ENCODE assay signal across 18 cellular contexts in the genomic region with DNA sequence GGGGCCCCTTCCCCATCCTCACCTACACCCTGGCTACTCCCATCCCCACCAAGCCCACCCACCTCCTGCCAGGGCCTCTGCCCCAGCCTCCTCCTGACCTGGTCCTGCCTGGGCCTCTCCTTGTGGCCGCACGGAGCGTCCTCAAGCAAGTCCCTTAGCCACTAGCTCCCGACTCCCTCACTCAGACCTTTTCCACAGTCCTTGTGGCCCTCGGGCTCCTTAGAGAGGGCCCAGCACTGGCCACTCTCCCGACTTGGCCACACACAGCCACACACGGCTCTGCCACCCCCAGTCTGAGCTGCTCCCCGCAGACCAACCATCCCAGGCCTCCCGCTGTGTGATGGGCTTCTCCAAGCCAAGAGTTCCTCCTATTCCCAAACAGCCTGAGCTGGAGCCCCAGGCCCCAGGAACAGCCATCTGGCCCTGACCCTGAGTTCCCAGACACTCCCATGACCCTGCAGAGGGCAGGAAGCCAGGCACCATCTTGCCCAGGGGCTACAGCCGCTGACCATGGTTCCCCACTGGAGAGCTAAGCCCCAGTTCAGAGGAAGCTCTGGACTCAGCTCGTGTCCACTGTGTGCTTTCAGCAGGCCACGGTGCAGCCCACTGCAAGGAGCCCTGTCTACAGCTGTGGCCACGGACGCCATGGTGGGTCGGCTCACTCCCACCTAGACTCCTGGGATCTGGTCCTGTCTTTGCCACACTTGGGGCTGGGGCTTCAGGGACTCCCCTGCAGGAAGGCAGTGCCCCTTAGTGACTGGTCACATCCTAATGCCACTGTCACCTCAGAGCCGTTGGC. TPM values are rescaled to one million over a fixed set of nuclear protein-coding genes. Genes with fewer than 3 reads are reported as not detected.
A peak's percentile ranks its signal among the peaks of the same experiment; 100 is the strongest.
DNase-seq lines count a peak whose midpoint lies in the region; ATAC-seq, FAIRE-seq and TF ChIP-seq lines count a peak whose summit lies in the region.
"Had no signal": no experiment of that assay in that cellular context is flagged by ENCODE, and none has a peak within 500 bp of the region (broad histone marks: within the 10 kb centered on the region; RNA-seq: fewer than 3 reads in every experiment).

No MANE protein-coding gene starts in this region.

- H2BK20ac ChIP-seq in IMR-90 (ENCODE audit: low read depth, low read length) = no peak overlapping the region

- H3K9me3 ChIP-seq in IMR-90 (ENCODE audit: control insufficient read depth, insufficient read depth, low read length) (no peaks in the 10 kb centered on the region), endodermal cell (ENCODE audit: control insufficient read depth, low read length) (no peaks in the 10 kb centered on the region)
- H3K9me3 ChIP-seq: A549 had no signal

- H3K9me1 ChIP-seq in IMR-90 (ENCODE audit: insufficient read depth, low read length) = peaks cover 1% of the 10 kb centered on the region

- BruUV-seq in IMR-90 (replicated peaks; lab: Mats Ljungman, UMichigan) = no TSS peak

- no peak overlapping the region for H3K23ac ChIP-seq in IMR-90 (ENCODE audit: low read depth, low read length)

- H3K27ac ChIP-seq in IMR-90 (ENCODE audit: insufficient read depth, low read length) (no peak overlapping the region), endodermal cell (ENCODE audit: low read depth, low read length) (no peak overlapping the region)
- H3K27ac ChIP-seq: A549 had no signal

- no peaks in the 10 kb centered on the region for H3K9me3 Mint-ChIP-seq in activated naive CD4-positive, alpha-beta T cell treated with anti-CD3 and anti-CD28 coated beads, Interleukin-2, amount 50 U/mL, for 72 hours
- H3K9me3 Mint-ChIP-seq in activated naive CD4-positive, alpha-beta T cell treated with anti-CD3 and anti-CD28 coated beads for 36 hours = no peaks in the 10 kb centered on the region
- H3K9me3 Mint-ChIP-seq in endodermal cell = no peaks in the 10 kb centered on the region
- no peaks in the 10 kb centered on the region for H3K9me3 Mint-ChIP-seq in stimulated activated naive B cell treated with anti-CD40 and anti-IgM and Interleukin-4, amounts not matched to agents 10 μg/mL and 1 μg/mL and 100 μg/mL, for 72 hours

- no peak overlapping the region for H2BK5ac ChIP-seq in IMR-90 (ENCODE audit: low read depth, low read length, poor library complexity, severe bottlenecking)

- H3K36me3 ChIP-seq in IMR-90 (ENCODE audit: control insufficient read depth, insufficient read depth, low read length) (peaks cover 33% of the 10 kb centered on the region), endodermal cell (ENCODE audit: control insufficient read depth, insufficient read depth, low read length) (peaks cover 43% of the 10 kb centered on the region)

- in situ Hi-C loops in IMR-90 (cut with MboI; ENCODE audit: low sequenced_read_pairs) = no loop called here

- no peak for ATAC-seq in activated naive CD4-positive, alpha-beta T cell treated with anti-CD3 and anti-CD28 coated beads, Interleukin-2, amount 50 U/mL, for 72 hours
- ATAC-seq in IMR-90 (ENCODE audit: low read depth) = no peak
- ATAC-seq in stimulated activated naive B cell treated with anti-CD40 and anti-IgM and Interleukin-4, amounts not matched to agents 10 μg/mL and 1 μg/mL and 100 μg/mL, for 72 hours (replicated peaks) = no peak
- ATAC-seq: A549 had no signal

- peak overlapping the region; percentile 20 for H2AK9ac ChIP-seq in IMR-90 (replicated peaks; ENCODE audit: low read depth, low read length, poor library complexity)

- H3K14ac ChIP-seq in IMR-90 (replicated peaks; ENCODE audit: low read depth, low read length) = no peak overlapping the region

- no peak for TF ChIP-seq CTCF in IMR-90 (conservative IDR thresholded peaks at IDR 0.05; ENCODE audit: low read depth, low read length)
- no peak for TF ChIP-seq CTCF in endodermal cell (conservative IDR thresholded peaks at IDR 0.05)

- no peak overlapping the region for H2AK5ac ChIP-seq in IMR-90 (ENCODE audit: low read depth, low read length)

- peak overlapping the region; percentile 60 to 81 for H3K27ac Mint-ChIP-seq in activated naive CD4-positive, alpha-beta T cell treated with anti-CD3 and anti-CD28 coated beads, Interleukin-2, amount 50 U/mL, for 72 hours
- no peak overlapping the region for H3K27ac Mint-ChIP-seq in activated naive CD4-positive, alpha-beta T cell treated with anti-CD3 and anti-CD28 coated beads for 36 hours
- peak overlapping the region; percentile 68 for H3K27ac Mint-ChIP-seq in endodermal cell
- peak overlapping the region; percentile 77 for H3K27ac Mint-ChIP-seq in stimulated activated naive B cell treated with anti-CD40 and anti-IgM and Interleukin-4, amounts not matched to agents 10 μg/mL and 1 μg/mL and 100 μg/mL, for 72 hours
- H3K27ac Mint-ChIP-seq: CD14-positive monocyte had no signal

- no peak for FAIRE-seq in HTR-8/SVneo (lab: Jason Lieb, UNC)
- FAIRE-seq: A549, GM19239, H54 had no signal

- no peak overlapping the region for H2BK120ac ChIP-seq in IMR-90 (ENCODE audit: low read depth, low read length)

- no peak overlapping the region for H4K91ac ChIP-seq in IMR-90 (ENCODE audit: insufficient read depth, low read depth, low read length)

- no peak overlapping the region for H3K4ac ChIP-seq in IMR-90 (ENCODE audit: low read depth, low read length)

- H3K4me3 ChIP-seq in IMR-90 (ENCODE audit: insufficient read depth, low read depth, low read length) = no peak overlapping the region
- H3K4me3 ChIP-seq in endodermal cell (ENCODE audit: low read length) = no peak overlapping the region
- H3K4me3 ChIP-seq: A549 had no signal

- no peak overlapping the region for H3K18ac ChIP-seq in IMR-90 (ENCODE audit: low read depth, low read length)

- H3K4me2 ChIP-seq in IMR-90 (ENCODE audit: low read depth, low read length) = no peak overlapping the region
- H3K4me2 ChIP-seq: A549 had no signal

- no peak overlapping the region for H2AFZ ChIP-seq in IMR-90 (replicated peaks; ENCODE audit: low read length, poor library complexity)

- no peak for DNase-seq in activated naive CD4-positive, alpha-beta T cell treated with anti-CD3 and anti-CD28 coated beads, Interleukin-2, amount 50 U/mL, for 72 hours (ENCODE audit: low spot score in 2 of 2)
- no peak for DNase-seq in activated naive CD4-positive, alpha-beta T cell treated with anti-CD3 and anti-CD28 coated beads for 36 hours
- DNase-seq in IMR-90 = no peak
- DNase-seq in endodermal cell = no peak
- DNase-seq in stimulated activated naive B cell treated with anti-CD40 and anti-IgM and Interleukin-4, amounts not matched to agents 10 μg/mL and 1 μg/mL and 100 μg/mL, for 72 hours = no peak
- no peak for DNase-seq in activated gamma-delta T cell treated with Interleukin-2 at 50 U/mL for 16 hours
- no peak for DNase-seq in HTR-8/SVneo (ENCODE audit: insufficient read length, low spot score)
- DNase-seq: COR-L47, DMS53, NCI-H1105 treated with DMSO at 0.1 percent for 48 hours, NCI-H1694 treated with DMSO at 0.1 percent for 48 hours, NCI-H2107, NCI-H2227 treated with DMSO at 0.1 percent for 48 hours, NCI-H524 had no signal

- H2BK15ac ChIP-seq in IMR-90 (ENCODE audit: low read depth, low read length) = no peak overlapping the region

- H3K9ac ChIP-seq in IMR-90 (ENCODE audit: low read depth, low read length) (no peak overlapping the region), endodermal cell (ENCODE audit: extremely low read depth, low read length, poor library complexity, severe bottlenecking) (no peak overlapping the region)

- no peak overlapping the region for H4K5ac ChIP-seq in IMR-90 (ENCODE audit: low read depth, low read length)

- H3K4me3 Mint-ChIP-seq in activated naive CD4-positive, alpha-beta T cell treated with anti-CD3 and anti-CD28 coated beads for 36 hours = no peak overlapping the region
- no peak overlapping the region for H3K4me3 Mint-ChIP-seq in endodermal cell
- no peak overlapping the region for H3K4me3 Mint-ChIP-seq in stimulated activated naive B cell treated with anti-CD40 and anti-IgM and Interleukin-4, amounts not matched to agents 10 μg/mL and 1 μg/mL and 100 μg/mL, for 72 hours
- H3K4me3 Mint-ChIP-seq: CD14-positive monocyte had no signal

- H3K36me3 Mint-ChIP-seq in activated naive CD4-positive, alpha-beta T cell treated with anti-CD3 and anti-CD28 coated beads, Interleukin-2, amount 50 U/mL, for 72 hours = peaks cover 4 to 7% of the 10 kb centered on the region in 2 donors
- peaks cover 7% of the 10 kb centered on the region for H3K36me3 Mint-ChIP-seq in activated naive CD4-positive, alpha-beta T cell treated with anti-CD3 and anti-CD28 coated beads for 36 hours (ENCODE audit: low read depth)
- peaks cover 31% of the 10 kb centered on the region for H3K36me3 Mint-ChIP-seq in endodermal cell (ENCODE audit: low read depth)
- peaks cover 52 to 63% of the 10 kb centered on the region in 2 donors for H3K36me3 Mint-ChIP-seq in stimulated activated naive B cell treated with anti-CD40 and anti-IgM and Interleukin-4, amounts not matched to agents 10 μg/mL and 1 μg/mL and 100 μg/mL, for 72 hours

- H3K56ac ChIP-seq in IMR-90 (ENCODE audit: extremely low read depth, insufficient read depth, low read length) = no peak overlapping the region

- CTCF ChIA-PET in activated naive CD4-positive, alpha-beta T cell treated with anti-CD3 and anti-CD28 coated beads for 36 hours (lab: Charles Lee) = no interaction called here
- CTCF ChIA-PET in IMR-90 (lab: Yijun Ruan, JAX) = no interaction called here

- peaks cover 11% of the 10 kb centered on the region for H3K4me1 Mint-ChIP-seq in activated naive CD4-positive, alpha-beta T cell treated with anti-CD3 and anti-CD28 coated beads for 36 hours (ENCODE audit: low read depth)
- H3K4me1 Mint-ChIP-seq in endodermal cell = peaks cover 24% of the 10 kb centered on the region
- peaks cover 5 to 27% of the 10 kb centered on the region in 2 donors for H3K4me1 Mint-ChIP-seq in stimulated activated naive B cell treated with anti-CD40 and anti-IgM and Interleukin-4, amounts not matched to agents 10 μg/mL and 1 μg/mL and 100 μg/mL, for 72 hours

- TF ChIP-seq RAD21 in IMR-90 (IDR thresholded peaks at IDR 0.05; ENCODE audit: low read length) = no peak

- H3K79me1 ChIP-seq in IMR-90 (ENCODE audit: low read depth in 1 of 2, low read length in 2 of 2) = no peaks in the 10 kb centered on the region; a peak in 1 of 4 replicates

- POLR2A ChIA-PET in IMR-90 (lab: Charles Lee; ENCODE audit: unreplicated experiment) = no interaction called here

- H4K20me1 ChIP-seq in IMR-90 (ENCODE audit: insufficient read depth, low read length) = 0 out of 2 replicates have a peak, but pooled peaks cover 2% of the 10 kb centered on the region

- 98% methylated on average over 7 of the region's 16 CpGs; no CpG with 5 or more reads in 1 of the 2 experiments for WGBS in IMR-90 (ENCODE audit: extremely low coverage in 2 of 2, insufficient read length in 1 of 2), 2 experiments
- 94 to 98% methylated on average over 8 to 16 of the region's 16 CpGs for WGBS in endodermal cell (ENCODE audit: insufficient coverage in 1 of 2, insufficient read length in 1 of 2), 2 experiments

- dilution Hi-C loops in IMR-90 (cut with HindIII; ENCODE audit: low sequenced_read_pairs, unreplicated experiment) = no loop called here

- no peaks in the 10 kb centered on the region for H3K27me3 Mint-ChIP-seq in activated naive CD4-positive, alpha-beta T cell treated with anti-CD3 and anti-CD28 coated beads for 36 hours (ENCODE audit: low read depth)
- H3K27me3 Mint-ChIP-seq in endodermal cell (ENCODE audit: insufficient read depth) = no peaks in the 10 kb centered on the region
- no peaks in the 10 kb centered on the region for H3K27me3 Mint-ChIP-seq in stimulated activated naive B cell treated with anti-CD40 and anti-IgM and Interleukin-4, amounts not matched to agents 10 μg/mL and 1 μg/mL and 100 μg/mL, for 72 hours

- intact Hi-C loops in activated naive CD4-positive, alpha-beta T cell treated with anti-CD3 and anti-CD28 coated beads for 36 hours (cut with micrococcal nuclease) = no loop called here
- intact Hi-C loops in IMR-90 (cut with micrococcal nuclease) = no loop called here

- H3K27me3 ChIP-seq in IMR-90 (ENCODE audit: control insufficient read depth, insufficient read depth, low read length) = no peaks in the 10 kb centered on the region
- no peaks in the 10 kb centered on the region for H3K27me3 ChIP-seq in endodermal cell (ENCODE audit: control insufficient read depth, insufficient read depth, low read length, poor library complexity, severe bottlenecking)

- TF ChIP-seq POLR2A in IMR-90 (IDR thresholded peaks at IDR 0.05; ENCODE audit: low read depth, low read length) = no peak

- H4K8ac ChIP-seq in IMR-90 (ENCODE audit: low read depth in 2 of 2, low read length in 2 of 2) = no peak overlapping the region

- H3K4me1 ChIP-seq in IMR-90 (ENCODE audit: control insufficient read depth, insufficient read depth, low read length) (peaks cover 9% of the 10 kb centered on the region), endodermal cell (ENCODE audit: control insufficient read depth, insufficient read depth, low read length) (peaks cover 7% of the 10 kb centered on the region)

RNA-seq across cellular contexts. Expression of a gene that starts 7.0 kb away (rescaled TPM):
- 10 to 100 TPM; 57.4 to 64.1 TPM for total RNA-seq in activated naive CD4-positive, alpha-beta T cell treated with anti-CD3 and anti-CD28 coated beads, Interleukin-2, amount 50 U/mL, for 72 hours
- 10 to 100 TPM; 73.9 to 80.0 TPM for total RNA-seq in activated naive CD4-positive, alpha-beta T cell treated with anti-CD3 and anti-CD28 coated beads for 36 hours
- total RNA-seq in IMR-90 (2012; rRNA removed) (9.2 and 9.9 TPM in 2 replicates), endodermal cell (10 to 100 TPM; 34.5 to 38.1 TPM)
- 14.0 and 15.7 TPM in 2 replicates for polyA plus RNA-seq in IMR-90 (2012; rRNA removed)
- 6.9 and 17.3 TPM in 2 replicates for polyA plus RNA-seq in IMR-90 (2012; cell fraction: cytosol; rRNA removed)
- 14.8 and 26.5 TPM in 2 replicates for polyA plus RNA-seq in IMR-90 (2012; cell fraction: nucleus; rRNA removed; ENCODE audit: low replicate concordance)
- 7.3 TPM for polyA plus RNA-seq in endodermal cell (2013, experiment 1 of 2)
- polyA plus RNA-seq in endodermal cell (2013, experiment 2 of 2) = 5.5 TPM

RNA-seq across cellular contexts. Expression of a gene that starts 32.3 kb away (rescaled TPM):
- total RNA-seq in activated naive CD4-positive, alpha-beta T cell treated with anti-CD3 and anti-CD28 coated beads, Interleukin-2, amount 50 U/mL, for 72 hours = 10 to 100 TPM; 69.9 to 84.0 TPM
- total RNA-seq in activated naive CD4-positive, alpha-beta T cell treated with anti-CD3 and anti-CD28 coated beads for 36 hours = 10 to 100 TPM; 56.8 to 65.4 TPM
- total RNA-seq in IMR-90 (2012; rRNA removed) (28.5 and 39.7 TPM in 2 replicates), endodermal cell (10 to 100 TPM; 28.9 to 32.9 TPM)
- 29.6 and 31.5 TPM in 2 replicates for polyA plus RNA-seq in IMR-90 (2012; rRNA removed)
- 24.3 and 57.5 TPM in 2 replicates for polyA plus RNA-seq in IMR-90 (2012; cell fraction: cytosol; rRNA removed)
- 7.6 and 7.8 TPM in 2 replicates for polyA plus RNA-seq in IMR-90 (2012; cell fraction: nucleus; rRNA removed; ENCODE audit: low replicate concordance)
- polyA plus RNA-seq in endodermal cell (2013, experiment 1 of 2) = 24.1 TPM
- polyA plus RNA-seq in endodermal cell (2013, experiment 2 of 2) = 19.7 TPM

RNA-seq across cellular contexts. Expression of a gene that starts 55.1 kb away (rescaled TPM):
- total RNA-seq in activated naive CD4-positive, alpha-beta T cell treated with anti-CD3 and anti-CD28 coated beads, Interleukin-2, amount 50 U/mL, for 72 hours = 100 to 1,000 TPM; 282 to 299 TPM
- total RNA-seq in activated naive CD4-positive, alpha-beta T cell treated with anti-CD3 and anti-CD28 coated beads for 36 hours = 100 to 1,000 TPM; 490 to 500 TPM
- 223 and 266 TPM in 2 replicates for total RNA-seq in IMR-90 (2012; rRNA removed)
- 186 and 217 TPM in 2 replicates for polyA plus RNA-seq in IMR-90 (2012; rRNA removed)
- polyA plus RNA-seq in IMR-90 (2012; cell fraction: cytosol; rRNA removed) = 130 and 232 TPM in 2 replicates
- 35.9 and 97.3 TPM in 2 replicates for polyA plus RNA-seq in IMR-90 (2012; cell fraction: nucleus; rRNA removed; ENCODE audit: low replicate concordance)
- 100 to 1,000 TPM; 284 to 343 TPM for total RNA-seq in endodermal cell
- polyA plus RNA-seq in endodermal cell (2013, experiment 1 of 2) = 344 TPM
- polyA plus RNA-seq in endodermal cell (2013, experiment 2 of 2) = 320 TPM
